Comparison of ENCODE assay signal across 38 cellular contexts in the genomic region with DNA sequence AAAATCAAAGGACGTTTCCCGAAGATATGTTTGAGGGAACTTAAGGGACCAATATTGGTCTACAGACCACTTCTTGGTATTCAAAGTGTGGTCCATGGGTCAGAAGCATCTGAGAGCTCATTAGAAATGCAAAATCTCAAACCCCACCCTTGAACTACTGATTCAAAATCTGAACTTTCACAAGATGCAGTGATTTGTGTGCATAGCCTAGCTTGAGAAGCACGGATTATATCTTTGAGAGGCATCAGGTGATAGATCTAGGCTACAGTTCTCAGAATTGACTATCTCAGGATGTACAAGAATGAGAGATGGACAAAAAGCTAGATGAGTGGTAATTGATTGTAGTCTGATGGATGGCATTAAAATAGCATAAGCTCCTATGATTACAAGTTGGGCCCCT. TPM values are rescaled to one million over a fixed set of nuclear protein-coding genes. Genes with fewer than 3 reads are reported as not detected.
"Had no signal": no experiment of that assay in that cellular context is flagged by ENCODE, and none has a peak within 500 bp of the region (broad histone marks: within the 10 kb centered on the region; RNA-seq: fewer than 3 reads in every experiment).

No MANE protein-coding gene starts in this region.

- H3K4me3 ChIP-seq: adrenal gland, ascending aorta, body of pancreas, breast epithelium, cardiac muscle cell had no signal

- H3K36me3 ChIP-seq: adrenal gland, ascending aorta, brain microvascular endothelial cell, breast epithelium, cardiac muscle cell had no signal

- H3K4me1 ChIP-seq: adrenal gland, ascending aorta, breast epithelium had no signal

- FAIRE-seq: astrocyte, bronchial epithelial cell had no signal

- H3K27ac ChIP-seq: adrenal gland, ascending aorta, body of pancreas, brain microvascular endothelial cell, breast epithelium, cardiac muscle cell had no signal

- DNase-seq: activated effector memory CD4-positive, alpha-beta T cell treated with anti-CD3 and anti-CD28 coated beads, Interleukin-2, amount 50 U/mL, for 16 hours; activated effector memory CD4-positive, alpha-beta T cell treated with Interleukin-2 at 50 U/mL for 16 hours; activated gamma-delta T cell; activated gamma-delta T cell treated with Interleukin-2 at 50 U/mL for 16 hours; activated naive CD4-positive, alpha-beta T cell; activated naive CD4-positive, alpha-beta T cell treated with anti-CD3 and anti-CD28 coated beads for 36 hours; activated naive CD4-positive, alpha-beta T cell treated with anti-CD3 and anti-CD28 coated beads, Interleukin-2, amount 10 ng/mL, durations not matched to agents 7 days and 5 days; activated naive CD4-positive, alpha-beta T cell treated with anti-CD3 and anti-CD28 coated beads, Interleukin-2, amount 50 U/mL, for 16 hours; activated naive CD4-positive, alpha-beta T cell treated with Interleukin-2 at 50 U/mL for 16 hours; activated naive CD8-positive, alpha-beta T cell treated with anti-CD3 and anti-CD28 coated beads for 36 hours; activated naive CD8-positive, alpha-beta T cell treated with anti-CD3 and anti-CD28 coated beads, Interleukin-2, amount 10 ng/mL, durations not matched to agents 7 days and 5 days; activated naive CD8-positive, alpha-beta T cell treated with anti-CD3 and anti-CD28 coated beads, Interleukin-2, amount 50 U/mL, for 24 hours; activated T-cell treated with anti-CD3 and anti-CD28 coated beads, Interleukin-2, amount 50 U/mL, for 24 hours; activated T-cell treated with anti-CD3 and anti-CD28 coated beads, Interleukin-2, amount 50 U/mL, for 4 hours; activated T-cell treated with anti-CD3 and anti-CD28 coated beads, Interleukin-2, amount 50 U/mL, for 48 hours; activated T-cell treated with anti-CD3 and anti-CD28 coated beads, Interleukin-2, amount 50 U/mL, for 72 hours; adrenal gland; amniotic stem cell; amygdala; anterior cingulate cortex; aorta; body of pancreas; brain microvascular endothelial cell; caudate nucleus; central memory CD4-positive, alpha-beta T cell; cerebellar nuclear complex had no signal

- H3K27me3 ChIP-seq: adrenal gland, ascending aorta, body of pancreas, breast epithelium, cardiac muscle cell had no signal

- ATAC-seq: activated naive CD4-positive, alpha-beta T cell treated with anti-CD3 and anti-CD28 coated beads, Interleukin-2, amount 50 U/mL, for 72 hours; activated naive CD8-positive, alpha-beta T cell treated with anti-CD3 and anti-CD28 coated beads, Interleukin-2, amount 50 U/mL, for 24 hours; activated T-cell treated with anti-CD3 and anti-CD28 coated beads, Interleukin-2, amount 50 U/mL, for 4 hours; activated T-cell treated with anti-CD3 and anti-CD28 coated beads, Interleukin-2, amount 50 U/mL, for 72 hours; activated T-helper 17 cell treated with anti-CD3 and anti-CD28 coated beads, Interleukin-2, amount 50 U/mL, for 72 hours; body of pancreas had no signal

- H3K9me3 ChIP-seq: adrenal gland, ascending aorta, body of pancreas, breast epithelium had no signal

RNA-seq across cellular contexts. Expression of a gene that starts 19.5 kb away (rescaled TPM):
- total RNA-seq: activated naive CD4-positive, alpha-beta T cell treated with anti-CD3 and anti-CD28 coated beads for 36 hours; activated naive CD8-positive, alpha-beta T cell treated with anti-CD3 and anti-CD28 coated beads for 36 hours; activated naive CD8-positive, alpha-beta T cell treated with anti-CD3 and anti-CD28 coated beads, Interleukin-2, amount 10 ng/mL, durations not matched to agents 7 days and 5 days; activated T-cell treated with anti-CD3 and anti-CD28 coated beads, Interleukin-2, amount 50 U/mL, for 72 hours; activated T-helper 1 cell treated with anti-CD3 and anti-CD28 coated beads, Interleukin-12 subunit alpha, Interleukin-12 subunit beta, Interleukin-2, Interleukin-4 antibody, amounts not matched to agents 30 ng/mL and 10 ng/mL and 1 ng/mL, durations not matched to agents 14 hours and 24 hours and 36 hours; activated T-helper 17 cell treated with anti-CD3 and anti-CD28 coated beads, Interleukin-2, amount 50 U/mL, for 72 hours; activated T-helper 2 cell treated with anti-CD3 and anti-CD28 coated beads, Interferon-gamma antibody, Interleukin-2, Interleukin-4, amounts not matched to agents 10 μg/mL and 5 μg/mL and 100 μg/mL, durations not matched to agents 14 hours and 24 hours and 36 hours; aorta; ascending aorta; astrocyte; bronchial epithelial cell; cardiac muscle cell; cardiac septum; cerebellum; chondrocyte had no signal
- polyA plus RNA-seq: cardiac muscle cell had no signal

RNA-seq across cellular contexts. Expression of a gene that starts 29.5 kb away (rescaled TPM):
- total RNA-seq: activated naive CD4-positive, alpha-beta T cell treated with anti-CD3 and anti-CD28 coated beads for 36 hours; activated naive CD4-positive, alpha-beta T cell treated with anti-CD3 and anti-CD28 coated beads, Interleukin-2, amount 50 U/mL, for 72 hours; activated naive CD8-positive, alpha-beta T cell treated with anti-CD3 and anti-CD28 coated beads for 36 hours; activated naive CD8-positive, alpha-beta T cell treated with anti-CD3 and anti-CD28 coated beads, Interleukin-2, amount 10 ng/mL, durations not matched to agents 7 days and 5 days; activated T-cell treated with anti-CD3 and anti-CD28 coated beads, Interleukin-2, amount 50 U/mL, for 4 hours; activated T-cell treated with anti-CD3 and anti-CD28 coated beads, Interleukin-2, amount 50 U/mL, for 72 hours; activated T-helper 1 cell treated with anti-CD3 and anti-CD28 coated beads, Interleukin-12 subunit alpha, Interleukin-12 subunit beta, Interleukin-2, Interleukin-4 antibody, amounts not matched to agents 30 ng/mL and 10 ng/mL and 1 ng/mL, durations not matched to agents 14 hours and 24 hours and 36 hours; activated T-helper 17 cell treated with anti-CD3 and anti-CD28 coated beads, Interleukin-2, amount 50 U/mL, for 72 hours; activated T-helper 2 cell treated with anti-CD3 and anti-CD28 coated beads, Interferon-gamma antibody, Interleukin-2, Interleukin-4, amounts not matched to agents 10 μg/mL and 5 μg/mL and 100 μg/mL, durations not matched to agents 14 hours and 24 hours and 36 hours; aorta; ascending aorta; astrocyte; bronchial epithelial cell; cardiac muscle cell; cardiac septum; chondrocyte had no signal
